19 cellular contexts compared by ENCODE assay signal in genomic region chr12:5066251-5066650, GRCh38. TPM values are rescaled to one million over a fixed set of nuclear protein-coding genes. Genes with fewer than 3 reads are reported as not detected.
DNase-seq lines count a peak whose midpoint lies in the region; ATAC-seq and TF ChIP-seq lines count a peak whose summit lies in the region.
"Had no signal": no experiment of that assay in that cellular context is flagged by ENCODE, and none has a peak within 500 bp of the region (broad histone marks: within the 10 kb centered on the region; RNA-seq: fewer than 3 reads in every experiment).

No MANE protein-coding gene starts in this region.

- TF ChIP-seq CTCF in IMR-90 (conservative IDR thresholded peaks at IDR 0.05; ENCODE audit: low read depth, low read length) = no peak

- peak overlapping the region in 8 of 11 experiments; percentile 3 to 60 (median 32); a peak in 12 of 22 replicates for H3K4me2 ChIP-seq in BLaER1 treated with 17β-estradiol and CSF1 and Interleukin-3, amounts not matched to agents 10 nM and 100 nM
- H3K4me2 ChIP-seq in IMR-90 (ENCODE audit: low read depth, low read length) (no peak overlapping the region), trophoblast cell (ENCODE audit: low read length) (no peak overlapping the region)

- H3K4me3 Mint-ChIP-seq in activated CD4-positive, alpha-beta memory T cell treated with anti-CD3 and anti-CD28 coated beads for 36 hours = no peak overlapping the region
- H3K4me3 Mint-ChIP-seq: CD8-positive, alpha-beta T cell; H9 had no signal

- H3K14ac ChIP-seq in IMR-90 (replicated peaks; ENCODE audit: low read depth, low read length) = no peak overlapping the region
- no peak overlapping the region for H3K14ac ChIP-seq in trophoblast cell (ENCODE audit: low read length)

- H4K8ac ChIP-seq in IMR-90 (ENCODE audit: low read depth in 2 of 2, low read length in 2 of 2) = no peak overlapping the region
- H4K8ac ChIP-seq in trophoblast cell (ENCODE audit: low read depth, low read length) = no peak overlapping the region

- no peak overlapping the region for H3K4ac ChIP-seq in IMR-90 (ENCODE audit: low read depth, low read length)
- no peak overlapping the region for H3K4ac ChIP-seq in trophoblast cell (ENCODE audit: low read depth, low read length)

- H3K79me2 ChIP-seq in trophoblast cell (ENCODE audit: control insufficient read depth, insufficient read depth, low read length, poor library complexity) = no peaks in the 10 kb centered on the region

- intact Hi-C loops in IMR-90 (cut with micrococcal nuclease) = no loop called here
- intact Hi-C loops in aorta (cut with DNase I) = no loop called here
- intact Hi-C loops in activated CD4-positive, alpha-beta memory T cell treated with anti-CD3 and anti-CD28 coated beads for 36 hours (cut with micrococcal nuclease) = no loop called here

- H3K9me1 ChIP-seq in IMR-90 (ENCODE audit: insufficient read depth, low read length) = no peaks in the 10 kb centered on the region

- no peak for ATAC-seq in IMR-90 (ENCODE audit: low read depth)
- no peak for ATAC-seq in aorta (ENCODE audit: low FRiP score)
- no peak for ATAC-seq in GM19324 (IDR thresholded peaks at IDR 0.05; ENCODE audit: low FRiP score, unreplicated experiment)
- ATAC-seq: CD8-positive, alpha-beta T cell; GM12878 had no signal

- no peak overlapping the region for H3K56ac ChIP-seq in IMR-90 (ENCODE audit: extremely low read depth, insufficient read depth, low read length)

- H2BK20ac ChIP-seq in IMR-90 (ENCODE audit: low read depth, low read length) = no peak overlapping the region

- H3K9me3 ChIP-seq in BLaER1 treated with 17β-estradiol and CSF1 and Interleukin-3, amounts not matched to agents 10 nM and 100 nM (replicated peaks in 1 of 11) = no peaks in the 10 kb centered on the region
- H3K9me3 ChIP-seq in IMR-90 (ENCODE audit: control insufficient read depth, insufficient read depth, low read length) = no peaks in the 10 kb centered on the region
- no peaks in the 10 kb centered on the region for H3K9me3 ChIP-seq in trophoblast cell (ENCODE audit: insufficient read depth, low read depth, low read length)
- H3K9me3 ChIP-seq in aorta (ENCODE audit: control insufficient read depth, low read length) = no peaks in the 10 kb centered on the region

- H3K27ac ChIP-seq in BLaER1 treated with 17β-estradiol and CSF1 and Interleukin-3, amounts not matched to agents 10 nM and 100 nM = no peak overlapping the region
- H3K27ac ChIP-seq in IMR-90 (ENCODE audit: insufficient read depth, low read length) (no peak overlapping the region), trophoblast cell (ENCODE audit: low read depth, low read length) (no peak overlapping the region), aorta (ENCODE audit: low read depth in 1 of 2, low read length in 2 of 2) (peak overlapping the region; percentile 91 to 92)

- H3K27me3 ChIP-seq in BLaER1 treated with 17β-estradiol and CSF1 and Interleukin-3, amounts not matched to agents 10 nM and 100 nM = no peaks in the 10 kb centered on the region
- H3K27me3 ChIP-seq in IMR-90 (ENCODE audit: control insufficient read depth, insufficient read depth, low read length) (peaks cover 40% of the 10 kb centered on the region), trophoblast cell (ENCODE audit: insufficient read depth, low read length) (no peaks in the 10 kb centered on the region), aorta (ENCODE audit: control insufficient read depth in 1 of 2, insufficient read depth in 2 of 2, low read length in 1 of 2) (no peaks in the 10 kb centered on the region)

- dilution Hi-C loops in IMR-90 (cut with HindIII; ENCODE audit: low sequenced_read_pairs, unreplicated experiment) = no loop called here

- H4K91ac ChIP-seq in IMR-90 (ENCODE audit: insufficient read depth, low read depth, low read length) = no peak overlapping the region
- no peak overlapping the region for H4K91ac ChIP-seq in trophoblast cell (ENCODE audit: low read depth, low read length)

- no peak overlapping the region for H3K27ac Mint-ChIP-seq in activated CD4-positive, alpha-beta memory T cell treated with anti-CD3 and anti-CD28 coated beads for 36 hours
- H3K27ac Mint-ChIP-seq: CD8-positive, alpha-beta T cell; H9 had no signal

- WGBS in IMR-90 (ENCODE audit: extremely low coverage in 2 of 2, insufficient read length in 1 of 2), 2 experiments = no CpG with 5 or more reads among the region's 4 CpGs
- no CpG with 5 or more reads among the region's 4 CpGs for whole genome bisulfite sequencing in trophoblast cell (ENCODE audit: extremely low coverage, insufficient coverage, insufficient read length)
- WGBS in aorta, 2 donors = 6 to 8% methylated on average over 4 of the region's 4 CpGs

- H3K18ac ChIP-seq in IMR-90 (ENCODE audit: low read depth, low read length) (no peak overlapping the region), trophoblast cell (ENCODE audit: low read length) (no peak overlapping the region)

- DNase-seq in IMR-90 = peak; percentile 52
- peak; percentile 58 to 90 for DNase-seq in trophoblast cell
- DNase-seq in aorta = no peak
- no peak for DNase-seq in activated CD4-positive, alpha-beta memory T cell treated with anti-CD3 and anti-CD28 coated beads for 36 hours
- DNase-seq in stimulated activated naive CD4-positive, alpha-beta T cell (lab: John Stamatoyannopoulos, UW) = no peak
- DNase-seq: AML-193; Calu3; CD8-positive, alpha-beta T cell; DMS79 treated with DMSO at 0.1 percent for 48 hours; EL; GOT3; H9 had no signal

- CTCF ChIA-PET in IMR-90 (lab: Yijun Ruan, JAX) = interaction anchor here (0.5 to 1.0 kb wide), 2 partner anchors 251 to 445 kb away, joined by 3 read pairs; no protein-coding TSS in a partner anchor
- CTCF ChIA-PET in activated CD4-positive, alpha-beta memory T cell treated with anti-CD3 and anti-CD28 coated beads for 36 hours (lab: Charles Lee) = no interaction called here

- H3K4me1 ChIP-seq in BLaER1 treated with 17β-estradiol and CSF1 and Interleukin-3, amounts not matched to agents 10 nM and 100 nM = peaks cover 0 to 23% (median 8%) of the 10 kb centered on the region in 10 experiments; a peak in 10 of 20 replicates
- H3K4me1 ChIP-seq in IMR-90 (ENCODE audit: control insufficient read depth, insufficient read depth, low read length) (no peaks in the 10 kb centered on the region), trophoblast cell (ENCODE audit: control insufficient read depth in 1 of 2, insufficient read depth in 2 of 2, low read length in 2 of 2) (no peaks in the 10 kb centered on the region), aorta (ENCODE audit: control insufficient read depth in 1 of 2, insufficient read depth in 2 of 2, low read length in 2 of 2) (no peaks in the 10 kb centered on the region)

- H3K9ac ChIP-seq in BLaER1 treated with 17β-estradiol and CSF1 and Interleukin-3, amounts not matched to agents 10 nM and 100 nM = no peak overlapping the region
- H3K9ac ChIP-seq in IMR-90 (ENCODE audit: low read depth, low read length) (no peak overlapping the region), trophoblast cell (ENCODE audit: low read length) (no peak overlapping the region)

- POLR2A ChIA-PET in IMR-90 (lab: Charles Lee; ENCODE audit: unreplicated experiment) = no interaction called here
- POLR2A ChIA-PET in activated CD4-positive, alpha-beta memory T cell treated with anti-CD3 and anti-CD28 coated beads for 36 hours (lab: Charles Lee) = no interaction called here

- TF ChIP-seq RAD21 in IMR-90 (IDR thresholded peaks at IDR 0.05; ENCODE audit: low read length) = no peak

- no peak overlapping the region for H2AK9ac ChIP-seq in IMR-90 (replicated peaks; ENCODE audit: low read depth, low read length, poor library complexity)

- no peaks in the 10 kb centered on the region for H3K36me3 ChIP-seq in BLaER1 treated with 17β-estradiol and CSF1 and Interleukin-3, amounts not matched to agents 10 nM and 100 nM
- no peaks in the 10 kb centered on the region for H3K36me3 ChIP-seq in IMR-90 (ENCODE audit: control insufficient read depth, insufficient read depth, low read length)
- H3K36me3 ChIP-seq in trophoblast cell (ENCODE audit: control insufficient read depth in 1 of 2, insufficient read depth in 2 of 2, low read length in 2 of 2) = no peaks in the 10 kb centered on the region
- no peaks in the 10 kb centered on the region for H3K36me3 ChIP-seq in aorta (ENCODE audit: control insufficient read depth in 1 of 2, insufficient read depth in 2 of 2, low read length in 1 of 2)

- peaks cover 3% of the 10 kb centered on the region for H3K27me3 Mint-ChIP-seq in activated CD4-positive, alpha-beta memory T cell treated with anti-CD3 and anti-CD28 coated beads for 36 hours

- H2BK120ac ChIP-seq in IMR-90 (ENCODE audit: low read depth, low read length) (no peak overlapping the region), trophoblast cell (ENCODE audit: insufficient read depth, low read length, poor library complexity) (no peak overlapping the region)

- H3K79me1 ChIP-seq in IMR-90 (ENCODE audit: low read depth in 1 of 2, low read length in 2 of 2) (no peaks in the 10 kb centered on the region), trophoblast cell (ENCODE audit: low read length) (no peaks in the 10 kb centered on the region)

- no peak overlapping the region for H2BK5ac ChIP-seq in IMR-90 (ENCODE audit: low read depth, low read length, poor library complexity, severe bottlenecking)
- no peak overlapping the region for H2BK5ac ChIP-seq in trophoblast cell (ENCODE audit: low read depth, low read length, poor library complexity)

- in situ Hi-C loops in IMR-90 (cut with MboI; ENCODE audit: low sequenced_read_pairs) = no loop called here

- H3K9me3 Mint-ChIP-seq in activated CD4-positive, alpha-beta memory T cell treated with anti-CD3 and anti-CD28 coated beads for 36 hours = no peaks in the 10 kb centered on the region
- H3K9me3 Mint-ChIP-seq: CD8-positive, alpha-beta T cell; H9 had no signal

- H4K20me1 ChIP-seq in BLaER1 treated with 17β-estradiol and CSF1 and Interleukin-3, amounts not matched to agents 10 nM and 100 nM = no peaks in the 10 kb centered on the region
- H4K20me1 ChIP-seq in IMR-90 (ENCODE audit: insufficient read depth, low read length) = no peaks in the 10 kb centered on the region

- H3K4me1 Mint-ChIP-seq in activated CD4-positive, alpha-beta memory T cell treated with anti-CD3 and anti-CD28 coated beads for 36 hours (ENCODE audit: low read depth) = no peaks in the 10 kb centered on the region

- no peaks in the 10 kb centered on the region for H3K36me3 Mint-ChIP-seq in activated CD4-positive, alpha-beta memory T cell treated with anti-CD3 and anti-CD28 coated beads for 36 hours
- H3K36me3 Mint-ChIP-seq: CD8-positive, alpha-beta T cell had no signal

- no peak overlapping the region for H4K5ac ChIP-seq in IMR-90 (ENCODE audit: low read depth, low read length)

- H3K23ac ChIP-seq in IMR-90 (ENCODE audit: low read depth, low read length) (no peak overlapping the region), trophoblast cell (ENCODE audit: low read length) (no peak overlapping the region)

- H2BK12ac ChIP-seq in trophoblast cell (ENCODE audit: low read length) = no peak overlapping the region

- no peak overlapping the region for H2BK15ac ChIP-seq in IMR-90 (ENCODE audit: low read depth, low read length)

- H2AFZ ChIP-seq in IMR-90 (replicated peaks; ENCODE audit: low read length, poor library complexity) (no peak overlapping the region), trophoblast cell (ENCODE audit: insufficient read depth, low read length, poor library complexity) (no peak overlapping the region)

- no peak for TF ChIP-seq POLR2A in IMR-90 (IDR thresholded peaks at IDR 0.05; ENCODE audit: low read depth, low read length)

- H2AK5ac ChIP-seq in IMR-90 (ENCODE audit: low read depth, low read length) (no peak overlapping the region), trophoblast cell (ENCODE audit: low read length) (no peak overlapping the region)

- no peak overlapping the region for H3K4me3 ChIP-seq in BLaER1 treated with 17β-estradiol and CSF1 and Interleukin-3, amounts not matched to agents 10 nM and 100 nM
- H3K4me3 ChIP-seq in IMR-90 (ENCODE audit: insufficient read depth, low read depth, low read length) (no peak overlapping the region), trophoblast cell (ENCODE audit: low read depth, low read length) (no peak overlapping the region), aorta (ENCODE audit: low read length in 2 of 2) (no peak overlapping the region)
- H3K4me3 ChIP-seq: GM12878 had no signal

- H4K12ac ChIP-seq in trophoblast cell (ENCODE audit: low read depth, low read length) = no peak overlapping the region

- BruUV-seq in IMR-90 (replicated peaks; lab: Mats Ljungman, UMichigan) = no TSS peak

RNA-seq across cellular contexts. Expression of gene KCNA5, which starts 22.6 kb away (rescaled TPM):
- total RNA-seq in IMR-90 (2012; rRNA removed) (not detected in 2 replicates), aorta (10 to 100 TPM; 84.7 to 84.9 TPM)
- polyA plus RNA-seq in IMR-90 (2012; rRNA removed) (not detected in 2 replicates), aorta (10 to 100 TPM in 1 of 2 donors, 1 to 10 TPM in 1; 2.4 to 13.4 TPM)
- not detected in 2 replicates for polyA plus RNA-seq in IMR-90 (2012; cell fraction: cytosol; rRNA removed)
- not detected in 2 replicates for polyA plus RNA-seq in IMR-90 (2012; cell fraction: nucleus; rRNA removed; ENCODE audit: low replicate concordance)
- polyA plus RNA-seq in trophoblast cell (2013) = not detected in 2 replicates
- not detected for total RNA-seq in activated CD4-positive, alpha-beta memory T cell treated with anti-CD3 and anti-CD28 coated beads for 36 hours
- total RNA-seq: A172; Calu3; CD8-positive, alpha-beta T cell; G401; HT-29 had no signal
- polyA plus RNA-seq: BJ had no signal

Comparison
In these comparisons a context has a peak if more than half of its experiments do, and no peak if none do; other contexts are left out.
1. H3K27ac ChIP-seq: peak in aorta (2 of 2); none in BLaER1 treated with 17β-estradiol and CSF1 and Interleukin-3, amounts not matched to agents 10 nM and 100 nM (0 of 11), IMR-90 (single experiment) and trophoblast cell (single experiment).
2. H3K4me2 ChIP-seq: peak in BLaER1 treated with 17β-estradiol and CSF1 and Interleukin-3, amounts not matched to agents 10 nM and 100 nM (8 of 11); none in IMR-90 (single experiment) and trophoblast cell (single experiment).
3. DNase-seq: peak in IMR-90 (single experiment) and trophoblast cell (2 of 2); none in aorta (0 of 2), activated CD4-positive, alpha-beta memory T cell treated with anti-CD3 and anti-CD28 coated beads for 36 hours (single experiment) and stimulated activated naive CD4-positive, alpha-beta T cell (0 of 6).
4. RNA of gene KCNA5, which starts 22.6 kb away (total RNA-seq): 84.7 to 84.9 TPM in aorta; not detected in IMR-90 and not detected in activated CD4-positive, alpha-beta memory T cell treated with anti-CD3 and anti-CD28 coated beads for 36 hours; every median in the first group is over 10 times any median in the second.